In the genomic region with DNA sequence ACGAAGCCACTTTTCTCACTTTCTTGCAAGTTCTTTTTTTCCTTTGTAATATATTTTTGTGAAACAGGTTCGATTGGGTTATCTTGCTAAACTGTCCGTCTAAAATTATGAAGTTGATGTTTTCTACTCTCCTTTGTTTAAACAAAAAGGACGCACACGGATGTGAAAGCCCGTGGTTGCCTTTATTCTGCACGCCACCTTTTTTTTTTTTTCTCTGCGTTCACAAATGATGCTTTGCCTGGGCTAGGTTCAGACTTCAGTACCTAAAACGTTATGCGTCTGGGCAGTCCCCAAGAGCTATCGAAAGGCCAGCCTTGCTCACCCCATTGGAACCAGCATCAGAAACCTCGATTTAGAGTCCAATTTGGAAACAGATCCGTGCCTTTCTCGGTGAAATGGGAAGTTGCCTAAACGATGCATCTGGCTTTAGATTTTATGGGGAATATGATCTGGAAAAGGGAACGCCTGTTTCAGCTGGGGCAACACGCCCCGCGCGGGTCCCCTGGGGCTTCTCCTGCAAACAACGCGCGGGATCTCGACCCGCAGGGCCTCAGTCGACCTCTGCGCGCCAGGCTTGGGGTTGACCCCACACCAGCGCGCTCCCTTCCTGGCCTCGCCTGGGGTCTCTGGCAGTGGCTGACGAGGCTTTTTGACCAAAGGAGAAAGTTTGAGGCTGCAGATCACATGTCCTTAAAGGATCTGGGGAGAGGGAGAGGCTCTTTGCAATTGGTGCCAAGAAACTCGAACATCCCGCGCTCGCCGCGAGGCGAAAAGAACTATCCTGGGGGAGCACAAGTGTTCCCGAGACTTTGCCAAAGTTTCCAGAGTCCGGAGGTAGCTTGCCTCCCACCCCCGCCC, we compare ENCODE assay signal across 8 cellular contexts.
DNase-seq lines count a peak whose midpoint lies in the region; ATAC-seq, FAIRE-seq and TF ChIP-seq lines count a peak whose summit lies in the region.

No MANE protein-coding gene starts in this region.

- intact Hi-C loops in activated B cell treated with CpG ODN at 0.5 μM for 24 hours (cut with micrococcal nuclease) = loop anchor here (5.0 to 10.0 kb wide), 2 partner anchors 403 to 594 kb away; no protein-coding TSS in a partner anchor

- H3K4me1 Mint-ChIP-seq in activated B cell treated with CpG ODN at 0.5 μM for 24 hours = peaks cover 60% of the 10 kb centered on the region
- peaks cover 36% of the 10 kb centered on the region for H3K4me1 Mint-ChIP-seq in glutamatergic neuron (ENCODE audit: low read depth, unreplicated experiment)

- no peak for TF ChIP-seq CTCF in activated B cell treated with CpG ODN at 0.5 μM for 24 hours (IDR thresholded peaks at IDR 0.05)
- TF ChIP-seq CTCF in glutamatergic neuron (IDR thresholded peaks at IDR 0.05; ENCODE audit: partially characterized antibody, unreplicated experiment) = no peak

- H3K9me3 ChIP-seq in skeletal muscle tissue (ENCODE audit: control insufficient read depth in 3 of 3, low read length in 3 of 3) = no peaks in the 10 kb centered on the region

- CTCF ChIA-PET in activated B cell treated with CpG ODN at 0.5 μM for 24 hours (lab: Charles Lee) = interaction anchor here (0.7 to 2.0 kb wide), 7 partner anchors 44 to 783 kb away, joined by 3 to 11 read pairs (median 5); no protein-coding TSS in a partner anchor

- H3K9me3 Mint-ChIP-seq in activated B cell treated with CpG ODN at 0.5 μM for 24 hours (no peaks in the 10 kb centered on the region), glutamatergic neuron (ENCODE audit: unreplicated experiment) (peaks cover 5% of the 10 kb centered on the region)

- DNase-seq in GM19239 (ENCODE audit: insufficient read length, low spot score) (no peak), activated B cell treated with CpG ODN at 0.5 μM for 24 hours (peak; percentile 31), glutamatergic neuron (peak; percentile 32), A172 (ENCODE audit: low spot score) (no peak), caudate nucleus (lab: John Stamatoyannopoulos, UW) (no peak)

- peaks cover 25 to 31% (median 25%) of the 10 kb centered on the region in 3 donors for H3K4me1 ChIP-seq in skeletal muscle tissue (ENCODE audit: control insufficient read depth in 3 of 3, insufficient read depth in 3 of 3, low read length in 3 of 3)

- H3K27ac Mint-ChIP-seq in activated B cell treated with CpG ODN at 0.5 μM for 24 hours (peak overlapping the region; percentile 95), glutamatergic neuron (ENCODE audit: unreplicated experiment) (peak overlapping the region; percentile 53)

- H3K4me3 ChIP-seq in skeletal muscle tissue (ENCODE audit: low read length in 3 of 3) = peak overlapping the region; percentile 68 to 75 (median 70)

- H3K27ac ChIP-seq in skeletal muscle tissue (ENCODE audit: low read depth, low read length) (peak overlapping the region; percentile 55), caudate nucleus (ENCODE audit: low read depth, low read length) (no peak overlapping the region)

- H3K27me3 Mint-ChIP-seq in activated B cell treated with CpG ODN at 0.5 μM for 24 hours (peaks cover 12% of the 10 kb centered on the region), glutamatergic neuron (ENCODE audit: unreplicated experiment) (peaks cover 30% of the 10 kb centered on the region)

- H3K9ac ChIP-seq in skeletal muscle tissue (ENCODE audit: low read depth in 1 of 3, low read length in 3 of 3) = peak overlapping the region; percentile 78 to 81 (median 80)

- H3K4me3 Mint-ChIP-seq in activated B cell treated with CpG ODN at 0.5 μM for 24 hours (peak overlapping the region; percentile 89), glutamatergic neuron (ENCODE audit: unreplicated experiment) (peak overlapping the region; percentile 79)

- POLR2A ChIA-PET in activated B cell treated with CpG ODN at 0.5 μM for 24 hours (lab: Charles Lee) = interaction anchor here (0.5 to 16.0 kb wide), 34 partner anchors 12 to 1674 kb away, joined by 3 to 1044 read pairs (median 6); a partner anchor contains a TSS

- H3K36me3 ChIP-seq in skeletal muscle tissue (ENCODE audit: control insufficient read depth in 3 of 3, insufficient read depth in 3 of 3, low read length in 3 of 3) = no peaks in the 10 kb centered on the region

- H3K36me3 Mint-ChIP-seq in activated B cell treated with CpG ODN at 0.5 μM for 24 hours (ENCODE audit: low read depth) = peaks cover 9% of the 10 kb centered on the region
- H3K36me3 Mint-ChIP-seq in glutamatergic neuron (ENCODE audit: unreplicated experiment) = no peaks in the 10 kb centered on the region

- ATAC-seq in activated B cell treated with CpG ODN at 0.5 μM for 24 hours (ENCODE audit: low read depth) = no peak
- no peak for ATAC-seq in GM21529 (IDR thresholded peaks at IDR 0.05; ENCODE audit: unreplicated experiment)
- no peak for ATAC-seq in HG02884 (IDR thresholded peaks at IDR 0.05; ENCODE audit: unreplicated experiment)

- FAIRE-seq in GM19239 (lab: Jason Lieb, UNC) = peak; percentile 72

- peaks cover 8 to 14% (median 10%) of the 10 kb centered on the region in 3 donors for H3K27me3 ChIP-seq in skeletal muscle tissue (ENCODE audit: control insufficient read depth in 3 of 3, insufficient read depth in 3 of 3, low read length in 3 of 3)

Comparison
In these comparisons a context has a peak if more than half of its experiments do, and no peak if none do; other contexts are left out.
1. DNase-seq: peak in activated B cell treated with CpG ODN at 0.5 μM for 24 hours (single experiment) and glutamatergic neuron (single experiment); none in GM19239 (single experiment), A172 (single experiment) and caudate nucleus (0 of 61).